In genomic region chr7:51000956-51001355, GRCh38 we compare ENCODE assay signal across 12 cellular contexts.
DNase-seq lines count a peak whose midpoint lies in the region; ATAC-seq and TF ChIP-seq lines count a peak whose summit lies in the region.
"Had no signal": no experiment of that assay in that cellular context is flagged by ENCODE, and none has a peak within 500 bp of the region (broad histone marks: within the 10 kb centered on the region; RNA-seq: fewer than 3 reads in every experiment).

No MANE protein-coding gene starts in this region.

- H3K4me1 ChIP-seq in DND-41 (ENCODE audit: insufficient read depth, low read length) (no peaks in the 10 kb centered on the region), HCT116 (ENCODE audit: control insufficient read depth in 1 of 2, insufficient read depth in 2 of 2, low read length in 2 of 2) (no peaks in the 10 kb centered on the region)
- H3K4me1 ChIP-seq: adrenal gland, right atrium auricular region had no signal

- no peaks in the 10 kb centered on the region for H3K9me3 ChIP-seq in DND-41 (ENCODE audit: insufficient read depth, low read length, severe bottlenecking)
- H3K9me3 ChIP-seq in HCT116 (ENCODE audit: control insufficient read depth in 1 of 2, insufficient read depth in 1 of 2, low read depth in 1 of 2, low read length in 2 of 2) = no peaks in the 10 kb centered on the region
- no peaks in the 10 kb centered on the region for H3K9me3 ChIP-seq in SU-DHL-6 (ENCODE audit: insufficient read depth, low read length)
- H3K9me3 ChIP-seq: adrenal gland had no signal

- TF ChIP-seq RAD21 in HCT116 (IDR thresholded peaks at IDR 0.05; ENCODE audit: low read depth) = peak; percentile 27; the same call in 1 of the 2 replicates

- TF ChIP-seq CTCF in DND-41 (IDR thresholded peaks at IDR 0.05; ENCODE audit: borderline replicate concordance, extremely low read depth, low read length, poor library complexity, severe bottlenecking) = peak; percentile 34
- peak in 2 of 3 experiments; percentile 6 to 22; a peak in 1 of 6 replicates for TF ChIP-seq CTCF in HCT116 (IDR thresholded peaks at IDR 0.05 in 2 of 3, conservative IDR thresholded peaks at IDR 0.05 in 1 of 3; ENCODE audit: borderline replicate concordance in 1 of 3, insufficient read depth in 1 of 3, low read depth in 2 of 3, low read length in 2 of 3)
- peak; percentile 17 for TF ChIP-seq CTCF in SU-DHL-6 (IDR thresholded peaks at IDR 0.05; ENCODE audit: insufficient read depth, low read length, poor library complexity, severe bottlenecking)

- H3K79me2 ChIP-seq in DND-41 (ENCODE audit: insufficient read depth, low read length) (no peaks in the 10 kb centered on the region), HCT116 (ENCODE audit: insufficient read depth, low read length) (no peaks in the 10 kb centered on the region), SU-DHL-6 (ENCODE audit: insufficient read depth, low read length) (no peaks in the 10 kb centered on the region)

- ATAC-seq in DND-41 (ENCODE audit: insufficient read depth, low read depth) (no peak), HCT116 (peak; percentile 59; the same call in 1 of the 2 replicates), GM21717 (IDR thresholded peaks at IDR 0.05; ENCODE audit: unreplicated experiment) (no peak), HG03432 (IDR thresholded peaks at IDR 0.05; ENCODE audit: unreplicated experiment) (no peak)

- H2AFZ ChIP-seq in DND-41 (ENCODE audit: low read depth, low read length) (no peak overlapping the region), HCT116 (ENCODE audit: low read depth, low read length, poor library complexity, severe bottlenecking) (no peak overlapping the region), SU-DHL-6 (ENCODE audit: low read depth, low read length, severe bottlenecking) (no peak overlapping the region)

- intact Hi-C loops in HCT116 (cut with micrococcal nuclease) = loop anchor here (5.0 kb wide), 1 partner anchor 304 kb away; no protein-coding TSS in a partner anchor

- CTCF ChIA-PET in HCT116 (lab: Charles Lee) = no interaction called here

- H3K4me2 ChIP-seq in DND-41 (ENCODE audit: insufficient read depth, low read length) = no peak overlapping the region
- no peak overlapping the region for H3K4me2 ChIP-seq in HCT116 (ENCODE audit: low read length)
- no peak overlapping the region for H3K4me2 ChIP-seq in SU-DHL-6 (ENCODE audit: low read depth, low read length, poor library complexity, severe bottlenecking)

- H3K27ac ChIP-seq in DND-41 (ENCODE audit: low read length) = no peak overlapping the region
- no peak overlapping the region for H3K27ac ChIP-seq in HCT116 (ENCODE audit: low read depth, low read length)
- no peak overlapping the region for H3K27ac ChIP-seq in SU-DHL-6 (ENCODE audit: low read depth, low read length)
- H3K27ac ChIP-seq: adrenal gland, right atrium auricular region had no signal

- POLR2A ChIA-PET in HCT116 (lab: Charles Lee) = no interaction called here

- H3K27me3 ChIP-seq in DND-41 (ENCODE audit: insufficient read depth, low read length, poor library complexity) (peaks cover 3% of the 10 kb centered on the region), HCT116 (ENCODE audit: insufficient read depth, low read length) (no peaks in the 10 kb centered on the region), SU-DHL-6 (ENCODE audit: low read length) (no peaks in the 10 kb centered on the region)
- H3K27me3 ChIP-seq: adrenal gland, right atrium auricular region had no signal

- no peaks in the 10 kb centered on the region for H3K36me3 ChIP-seq in DND-41 (ENCODE audit: insufficient read depth, low read length)
- H3K36me3 ChIP-seq in HCT116 (ENCODE audit: control insufficient read depth in 1 of 2, insufficient read depth in 2 of 2, low read length in 2 of 2) = no peaks in the 10 kb centered on the region
- no peaks in the 10 kb centered on the region for H3K36me3 ChIP-seq in SU-DHL-6 (ENCODE audit: low read length)
- H3K36me3 ChIP-seq: adrenal gland, right atrium auricular region had no signal

- no peak overlapping the region for H3K4me3 ChIP-seq in DND-41 (ENCODE audit: low read depth in 1 of 2, low read length in 2 of 2)
- H3K4me3 ChIP-seq in HCT116 (replicated peaks in 1 of 2; ENCODE audit: low read depth in 1 of 2, low read length in 2 of 2) = no peak overlapping the region
- no peak overlapping the region for H3K4me3 ChIP-seq in SU-DHL-6 (ENCODE audit: insufficient read depth, low read length, poor library complexity, severe bottlenecking)
- H3K4me3 ChIP-seq: adrenal gland, right atrium auricular region had no signal

- DNase-seq in DND-41 (no peak), HCT116 (ENCODE audit: low read depth, low spot score) (no peak), iPS-NIHi11 (ENCODE audit: low spot score) (peak; percentile 49), cortex of kidney (lab: John Stamatoyannopoulos, UW) (no peak)
- DNase-seq in stimulated activated naive CD4-positive, alpha-beta T cell (lab: John Stamatoyannopoulos, UW) = no peak
- DNase-seq: adrenal gland; CD4-positive, CD25-positive, alpha-beta regulatory T cell; stimulated activated CD4-positive, alpha-beta T cell treated with anti-CD3 and anti-CD28 coated beads, Interleukin-4, amount 100 ng/mL, for 24 hours had no signal

- H3K9ac ChIP-seq in DND-41 (ENCODE audit: low read depth, low read length) (no peak overlapping the region), HCT116 (ENCODE audit: low read length) (no peak overlapping the region), SU-DHL-6 (ENCODE audit: low read length) (no peak overlapping the region)

- BruUV-seq in HCT116 (replicated peaks; lab: Mats Ljungman, UMichigan) = no TSS peak

- H4K20me1 ChIP-seq in DND-41 (ENCODE audit: insufficient read depth, low read length) (no peaks in the 10 kb centered on the region), HCT116 (ENCODE audit: insufficient read depth) (no peaks in the 10 kb centered on the region), SU-DHL-6 (ENCODE audit: low read depth, low read length) (no peaks in the 10 kb centered on the region)

- H3F3A ChIP-seq in SU-DHL-6 (ENCODE audit: insufficient read depth) = no peaks in the 10 kb centered on the region

- no peaks in the 10 kb centered on the region for H3K9me2 ChIP-seq in HCT116 (ENCODE audit: insufficient read depth)
- no peaks in the 10 kb centered on the region for H3K9me2 ChIP-seq in SU-DHL-6 (replicated peaks; ENCODE audit: insufficient read depth, low read length)

- TF ChIP-seq POLR2A in HCT116 (IDR thresholded peaks at IDR 0.05; ENCODE audit: borderline replicate concordance, extremely low read depth, insufficient read depth, insufficient read length) = no peak

- RAD21 ChIA-PET in HCT116 (lab: Charles Lee; ENCODE audit: low non-redundant PET in 1 of 2, low total read pairs in 2 of 2, uncharacterized antibody in 2 of 2, unreplicated experiment in 2 of 2) = no interaction called here

TF ChIP-seq in HCT116, 20 proteins besides CTCF, POLR2A, EP300 and RAD21:
- no peak for TF ChIP-seq ZBTB33 (IDR thresholded peaks at IDR 0.05; ENCODE audit: extremely low read depth, insufficient replicate concordance, low read length)
